ENCODE assay signal across 20 cellular contexts in genomic region chr1:206914138-206914537, GRCh38. TPM values are rescaled to one million over a fixed set of nuclear protein-coding genes. Genes with fewer than 3 reads are reported as not detected.
DNase-seq lines count a peak whose midpoint lies in the region; ATAC-seq, FAIRE-seq and TF ChIP-seq lines count a peak whose summit lies in the region.
"Had no signal": no experiment of that assay in that cellular context is flagged by ENCODE, and none has a peak within 500 bp of the region (broad histone marks: within the 10 kb centered on the region; RNA-seq: fewer than 3 reads in every experiment).

No MANE protein-coding gene starts in this region.

- H2AFZ ChIP-seq in GM12878 (ENCODE audit: control insufficient read depth, low read depth, low read length), result no peak overlapping the region

- H4K20me1 ChIP-seq in GM12878 (ENCODE audit: control insufficient read depth, insufficient read depth), result peaks cover 7% of the 10 kb centered on the region

- H3K36me3 ChIP-seq in CD8-positive, alpha-beta T cell (ENCODE audit: insufficient read depth, low read length), result peaks cover 54% of the 10 kb centered on the region
- H3K36me3 ChIP-seq in GM12878 (ENCODE audit: control insufficient read depth in 2 of 2, insufficient read depth in 2 of 2, low read length in 1 of 2), result peaks cover 13 to 30% of the 10 kb centered on the region in 2 experiments
- no peaks in the 10 kb centered on the region for H3K36me3 ChIP-seq in lower lobe of right lung

- H3K27ac Mint-ChIP-seq in activated naive CD4-positive, alpha-beta T cell treated with anti-CD3 and anti-CD28 coated beads, Interleukin-2, amount 50 U/mL, for 24 hours, result peak overlapping the region; percentile 96
- no peak overlapping the region for H3K27ac Mint-ChIP-seq in activated naive CD4-positive, alpha-beta T cell treated with anti-CD3 and anti-CD28 coated beads for 36 hours
- H3K27ac Mint-ChIP-seq in CD8-positive, alpha-beta T cell, result peak overlapping the region; percentile 97
- H3K27ac Mint-ChIP-seq in stimulated activated effector memory CD8-positive, alpha-beta T cell treated with anti-CD3 and anti-CD28 coated beads, Interleukin-12 subunit alpha, Interleukin-12 subunit beta, amount 100 ng/mL, for 72 hours, result peak overlapping the region; percentile 80

- H3K4me1 Mint-ChIP-seq in activated naive CD4-positive, alpha-beta T cell treated with anti-CD3 and anti-CD28 coated beads, Interleukin-2, amount 50 U/mL, for 24 hours, result peaks cover 86% of the 10 kb centered on the region
- peaks cover 78% of the 10 kb centered on the region for H3K4me1 Mint-ChIP-seq in activated naive CD4-positive, alpha-beta T cell treated with anti-CD3 and anti-CD28 coated beads for 36 hours (ENCODE audit: low read depth)
- H3K4me1 Mint-ChIP-seq in CD8-positive, alpha-beta T cell (ENCODE audit: low read depth), result peaks cover 88% of the 10 kb centered on the region
- H3K4me1 Mint-ChIP-seq in stimulated activated effector memory CD8-positive, alpha-beta T cell treated with anti-CD3 and anti-CD28 coated beads, Interleukin-12 subunit alpha, Interleukin-12 subunit beta, amount 100 ng/mL, for 72 hours, result peaks cover 82% of the 10 kb centered on the region

- H3K9me3 Mint-ChIP-seq in activated naive CD4-positive, alpha-beta T cell treated with anti-CD3 and anti-CD28 coated beads, Interleukin-2, amount 50 U/mL, for 24 hours, result no peaks in the 10 kb centered on the region
- no peaks in the 10 kb centered on the region for H3K9me3 Mint-ChIP-seq in activated naive CD4-positive, alpha-beta T cell treated with anti-CD3 and anti-CD28 coated beads for 36 hours
- H3K9me3 Mint-ChIP-seq in CD8-positive, alpha-beta T cell, result no peaks in the 10 kb centered on the region
- no peaks in the 10 kb centered on the region for H3K9me3 Mint-ChIP-seq in stimulated activated effector memory CD8-positive, alpha-beta T cell treated with anti-CD3 and anti-CD28 coated beads, Interleukin-12 subunit alpha, Interleukin-12 subunit beta, amount 100 ng/mL, for 72 hours

- BruUV-seq in GM12878 (replicated peaks; lab: Mats Ljungman, UMichigan), result no TSS peak

- H3K79me2 ChIP-seq in GM12878 (ENCODE audit: control insufficient read depth, insufficient read depth, low read length), result peaks cover 60% of the 10 kb centered on the region

- H3K4me3 Mint-ChIP-seq in activated naive CD4-positive, alpha-beta T cell treated with anti-CD3 and anti-CD28 coated beads, Interleukin-2, amount 50 U/mL, for 24 hours, result peak overlapping the region; percentile 60
- no peak overlapping the region for H3K4me3 Mint-ChIP-seq in activated naive CD4-positive, alpha-beta T cell treated with anti-CD3 and anti-CD28 coated beads for 36 hours
- H3K4me3 Mint-ChIP-seq in CD8-positive, alpha-beta T cell, result peak overlapping the region; percentile 63
- no peak overlapping the region for H3K4me3 Mint-ChIP-seq in stimulated activated effector memory CD8-positive, alpha-beta T cell treated with anti-CD3 and anti-CD28 coated beads, Interleukin-12 subunit alpha, Interleukin-12 subunit beta, amount 100 ng/mL, for 72 hours

- H3K4me3 ChIP-seq in CD8-positive, alpha-beta T cell (ENCODE audit: low read depth, low read length), result no peak overlapping the region
- H3K4me3 ChIP-seq in GM12878 (no peak overlapping the region), lower lobe of right lung (no peak overlapping the region)

- no peaks in the 10 kb centered on the region for H3K27me3 ChIP-seq in CD8-positive, alpha-beta T cell (ENCODE audit: insufficient read depth, low read length)
- H3K27me3 ChIP-seq in GM12878 (replicated peaks in 1 of 2; ENCODE audit: control insufficient read depth in 2 of 2, insufficient read depth in 2 of 2, low read length in 1 of 2), result no peaks in the 10 kb centered on the region
- H3K27me3 ChIP-seq in lower lobe of right lung (ENCODE audit: low read depth), result no peaks in the 10 kb centered on the region

- TF ChIP-seq CTCF in CD8-positive, alpha-beta T cell (IDR thresholded peaks at IDR 0.05), result no peak
- no peak for TF ChIP-seq CTCF in GM12878 (IDR thresholded peaks at IDR 0.05 in 2 of 3, conservative IDR thresholded peaks at IDR 0.05 in 1 of 3; ENCODE audit: control insufficient read depth in 2 of 3, extremely low read depth in 1 of 3, insufficient read depth in 1 of 3, low read depth in 3 of 3, low read length in 3 of 3)
- no peak for TF ChIP-seq CTCF in lower lobe of right lung (IDR thresholded peaks at IDR 0.05)

- RAD21 ChIA-PET in GM12878 (lab: Charles Lee; ENCODE audit: unreplicated experiment), result interaction anchor here (1.0 to 12.9 kb wide), 7 partner anchors 17 to 195 kb away, joined by 3 to 371 read pairs (median 52); no protein-coding TSS in a partner anchor

- no peak overlapping the region for H3K27ac ChIP-seq in CD8-positive, alpha-beta T cell (ENCODE audit: low read depth, low read length)
- H3K27ac ChIP-seq in GM12878 (ENCODE audit: control insufficient read depth, insufficient read depth) (no peak overlapping the region), lower lobe of right lung (no peak overlapping the region)

- FAIRE-seq in GM12878 (lab: Jason Lieb, UNC), result no peak
- FAIRE-seq: H54, HepG2 had no signal

- TF ChIP-seq POLR2A in GM12878 (IDR thresholded peaks at IDR 0.05; ENCODE audit: low read depth, low read length), result no peak

- no peak for TF ChIP-seq RAD21 in GM12878 (IDR thresholded peaks at IDR 0.05; ENCODE audit: insufficient read depth, low read depth, low read length)

- 38% methylated on average over 1 of the region's 2 CpGs for WGBS in GM12878 (ENCODE audit: insufficient coverage, insufficient replicate concordance, low lambda C conversion rate, missing lambda C conversion rate)

- in situ Hi-C loops in GM12878 (cut with MboI), result loop anchor here (5.0 kb wide), 2 partner anchors 102 to 187 kb away; no protein-coding TSS in a partner anchor

- H3K9me3 ChIP-seq in CD8-positive, alpha-beta T cell (ENCODE audit: low read length), result no peaks in the 10 kb centered on the region
- H3K9me3 ChIP-seq in GM12878 (replicated peaks; ENCODE audit: control insufficient read depth, insufficient read depth, low read length) (no peaks in the 10 kb centered on the region), lower lobe of right lung (no peaks in the 10 kb centered on the region)

- CTCF ChIA-PET in activated naive CD4-positive, alpha-beta T cell treated with anti-CD3 and anti-CD28 coated beads for 36 hours (lab: Charles Lee), result interaction anchor here (0.6 to 12.6 kb wide), 10 partner anchors 8 to 249 kb away, joined by 3 to 219 read pairs (median 54); partner anchors contain the start of genes FCMR and IL20
- CTCF ChIA-PET in CD8-positive, alpha-beta T cell (lab: Charles Lee), result interaction anchor here (1.0 to 13.1 kb wide), 11 partner anchors 8 to 187 kb away, joined by 3 to 395 read pairs (median 42); partner anchors contain the start of genes FCMR, IL10 and IL20
- CTCF ChIA-PET in GM12878 (lab: Yijun Ruan, JAX), result interaction anchor here (0.8 to 12.9 kb wide), 15 partner anchors 8 to 283 kb away, joined by 3 to 643 read pairs (median 37); partner anchors contain the start of genes DYRK3, FCAMR and FCMR

- intact Hi-C loops in activated naive CD4-positive, alpha-beta T cell treated with anti-CD3 and anti-CD28 coated beads for 36 hours (cut with micrococcal nuclease), result no loop called here
- intact Hi-C loops in CD8-positive, alpha-beta T cell (cut with DNase I, micrococcal nuclease), result loop anchor here in 1 of 2 experiments (5.0 kb wide), 1 partner anchor 307 kb away; no protein-coding TSS in a partner anchor
- intact Hi-C loops in GM12878 (cut with micrococcal nuclease; ENCODE audit: unreplicated experiment) (loop anchor here (10.0 kb wide), 1 partner anchor 409 kb away; the partner anchor contains the start of gene RASSF5), lower lobe of right lung (cut with DNase I) (loop anchor here (10.0 kb wide), 1 partner anchor 49 kb away; the partner anchor contains the start of gene IL20)

- H3K4me1 ChIP-seq in CD8-positive, alpha-beta T cell (ENCODE audit: insufficient read depth, low read length), result peaks cover 80% of the 10 kb centered on the region
- H3K4me1 ChIP-seq in GM12878 (ENCODE audit: control insufficient read depth, insufficient read depth, low read length) (peaks cover 42% of the 10 kb centered on the region), lower lobe of right lung (peaks cover 17% of the 10 kb centered on the region)

- TF ChIP-seq EP300 in GM12878 (IDR thresholded peaks at IDR 0.05; ENCODE audit: borderline replicate concordance in 1 of 2, control insufficient read depth in 1 of 2, low read depth in 2 of 2, low read length in 2 of 2), result no peak

- SMC1A ChIA-PET in GM12878 (lab: Charles Lee; ENCODE audit: uncharacterized antibody, unreplicated experiment), result interaction anchor here (1.6 to 12.6 kb wide), 5 partner anchors 11 to 178 kb away, joined by 4 to 431 read pairs (median 36); partner anchors contain the start of gene FCAMR

- H3K4me2 ChIP-seq in GM12878 (ENCODE audit: control insufficient read depth, insufficient read depth), result peak overlapping the region; percentile 4; the same call in 1 of the 2 replicates

- peaks cover 12% of the 10 kb centered on the region for H3K36me3 Mint-ChIP-seq in activated naive CD4-positive, alpha-beta T cell treated with anti-CD3 and anti-CD28 coated beads, Interleukin-2, amount 50 U/mL, for 24 hours
- peaks cover 23% of the 10 kb centered on the region for H3K36me3 Mint-ChIP-seq in activated naive CD4-positive, alpha-beta T cell treated with anti-CD3 and anti-CD28 coated beads for 36 hours (ENCODE audit: low read depth)
- H3K36me3 Mint-ChIP-seq in CD8-positive, alpha-beta T cell, result peaks cover 88% of the 10 kb centered on the region
- H3K36me3 Mint-ChIP-seq in stimulated activated effector memory CD8-positive, alpha-beta T cell treated with anti-CD3 and anti-CD28 coated beads, Interleukin-12 subunit alpha, Interleukin-12 subunit beta, amount 100 ng/mL, for 72 hours, result peaks cover 60% of the 10 kb centered on the region

- no peaks in the 10 kb centered on the region for H3K27me3 Mint-ChIP-seq in activated naive CD4-positive, alpha-beta T cell treated with anti-CD3 and anti-CD28 coated beads, Interleukin-2, amount 50 U/mL, for 24 hours
- H3K27me3 Mint-ChIP-seq in activated naive CD4-positive, alpha-beta T cell treated with anti-CD3 and anti-CD28 coated beads for 36 hours (ENCODE audit: low read depth), result no peaks in the 10 kb centered on the region
- no peaks in the 10 kb centered on the region for H3K27me3 Mint-ChIP-seq in CD8-positive, alpha-beta T cell (ENCODE audit: low read depth)

- no peak overlapping the region for H3K9ac ChIP-seq in GM12878 (ENCODE audit: control insufficient read depth, insufficient read depth, low read length)

- POLR2A ChIA-PET in CD8-positive, alpha-beta T cell (lab: Charles Lee), result interaction anchor here (3.6 to 13.0 kb wide), 3 partner anchors 8 to 15 kb away, joined by 68 to 312 read pairs (median 123); partner anchors contain the start of gene FCMR
- POLR2A ChIA-PET in GM12878 (lab: Charles Lee), result interaction anchor here (0.6 to 12.2 kb wide), 3 partner anchors 17 to 68 kb away, joined by 3 to 222 read pairs (median 7); no protein-coding TSS in a partner anchor

- no peak for DNase-seq in activated naive CD4-positive, alpha-beta T cell treated with anti-CD3 and anti-CD28 coated beads for 36 hours
- DNase-seq in CD8-positive, alpha-beta T cell, result no peak
- DNase-seq in GM12878 (ENCODE audit: low read depth, low spot score) (no peak), dedifferentiated amniotic fluid mesenchymal stem cell (ENCODE audit: extremely low spot score) (no peak), lower lobe of right lung (no peak)
- no peak for DNase-seq in stimulated activated effector memory CD8-positive, alpha-beta T cell treated with anti-CD3 and anti-CD28 coated beads, Interleukin-12 subunit alpha, Interleukin-12 subunit beta, amount 100 ng/mL, for 72 hours (ENCODE audit: low spot score in 2 of 2)
- DNase-seq: ACHN, AML-193, NCI-H1048, NCI-H1436 treated with DMSO at 0.1 percent for 48 hours, NCI-H2029 treated with DMSO at 0.1 percent for 48 hours, NCI-H2171 treated with DMSO at 0.1 percent for 48 hours, NCI-H446 treated with DMSO at 0.1 percent for 48 hours, RPMI8226, SIG-M5 had no signal

- no peak for ATAC-seq in CD8-positive, alpha-beta T cell
- ATAC-seq in GM12878, result no peak
- ATAC-seq in stimulated activated effector memory CD8-positive, alpha-beta T cell treated with anti-CD3 and anti-CD28 coated beads, Interleukin-12 subunit alpha, Interleukin-12 subunit beta, amount 100 ng/mL, for 72 hours, result no peak
- ATAC-seq in HG02642 (IDR thresholded peaks at IDR 0.05; ENCODE audit: poor library complexity, unreplicated experiment), result no peak
- ATAC-seq in lower lobe of right lung, result no peak
- ATAC-seq: HepG2 had no signal

RNA-seq across cellular contexts. Expression of gene FCMR, which starts 7.6 kb away (rescaled TPM):
- total RNA-seq in activated naive CD4-positive, alpha-beta T cell treated with anti-CD3 and anti-CD28 coated beads for 36 hours, result 10 to 100 TPM; 49.6 to 52.1 TPM
- 100 to 1,000 TPM; 119 to 133 TPM for total RNA-seq in CD8-positive, alpha-beta T cell
- 279 and 312 TPM in 2 replicates for total RNA-seq in GM12878 (2013; cell fraction: nucleolus; rRNA removed)
- total RNA-seq in GM12878 (2014; rRNA removed) (112 and 125 TPM in 2 replicates), GM12878 (2014; rRNA removed; fragmentation: Illumina TruSeq; extraction: Trizol) (95.3 and 97.0 TPM in 2 replicates), GM12878 (2021) (191 and 207 TPM in 2 replicates), lower lobe of right lung (6.8 TPM)
- polyA plus RNA-seq in GM12878 (2011; ENCODE audit: low read depth), result 172 TPM
- polyA plus RNA-seq in GM12878 (2011; rRNA removed) (110 and 200 TPM in 2 replicates), GM12878 (2014; fragmentation: Illumina TruSeq; extraction: Trizol) (245 and 297 TPM in 2 replicates), GM12878 (2014; fragmentation: Nextera tagmentation; extraction: Ambion mirVana) (10 to 100 TPM; 79.7 to 81.7 TPM), GM12878 (2014; rRNA removed) (155 and 157 TPM in 2 replicates), GM12878 (2016; fragmentation: Nextera tagmentation; extraction: Ambion mirVana) (100 to 1,000 TPM; 107 to 120 TPM)
- polyA plus RNA-seq in GM12878 (2011; cell fraction: cytosol; rRNA removed), result 276 and 324 TPM in 2 replicates
- polyA plus RNA-seq in GM12878 (2011; cell fraction: nucleus; rRNA removed), result 227 and 311 TPM in 2 replicates
- 247 and 253 TPM in 2 replicates for polyA plus RNA-seq in GM12878 (2012)
- polyA minus RNA-seq in GM12878 (2011; rRNA and poly(A)+ RNA removed), result 217 and 266 TPM in 2 replicates
- 72.0 and 80.5 TPM in 2 replicates for polyA minus RNA-seq in GM12878 (2011; cell fraction: cytosol; rRNA and poly(A)+ RNA removed)
- polyA minus RNA-seq in GM12878 (2011; cell fraction: nucleus; rRNA and poly(A)+ RNA removed), result 80.6 and 107 TPM in 2 replicates
- total RNA-seq: HepG2 had no signal
- polyA plus RNA-seq: HepG2 had no signal

RNA-seq across cellular contexts. Expression of gene IL24, which starts 16.9 kb away (rescaled TPM):
- total RNA-seq in activated naive CD4-positive, alpha-beta T cell treated with anti-CD3 and anti-CD28 coated beads for 36 hours, result 10 to 100 TPM; 44.0 to 46.7 TPM
- total RNA-seq in CD8-positive, alpha-beta T cell, result not detected
- total RNA-seq in GM12878 (2013; cell fraction: nucleolus; rRNA removed), result 0.29 TPM in 1 of 2 replicates, not detected in the other
- 0.11 TPM in 2 replicates for total RNA-seq in GM12878 (2014; rRNA removed)
- total RNA-seq in GM12878 (2014; rRNA removed; fragmentation: Illumina TruSeq; extraction: Trizol), result 0.22 TPM in 1 of 2 replicates, not detected in the other
- 0.16 TPM in 1 of 2 replicates, not detected in the other for total RNA-seq in GM12878 (2021)
- polyA plus RNA-seq in GM12878 (2011; ENCODE audit: low read depth), result 14.3 TPM
- polyA plus RNA-seq in GM12878 (2011; rRNA removed), result 0.05 and 0.19 TPM in 2 replicates
- polyA plus RNA-seq in GM12878 (2011; cell fraction: cytosol; rRNA removed), result 0.03 TPM in 1 of 2 replicates, not detected in the other
- polyA plus RNA-seq in GM12878 (2011; cell fraction: nucleus; rRNA removed), result not detected in 2 replicates
- 28.2 and 39.9 TPM in 2 replicates for polyA plus RNA-seq in GM12878 (2012)
- 0.21 and 0.41 TPM in 2 replicates for polyA plus RNA-seq in GM12878 (2014; fragmentation: Illumina TruSeq; extraction: Trizol)
- 10 to 100 TPM; 19.0 to 19.8 TPM for polyA plus RNA-seq in GM12878 (2014; fragmentation: Nextera tagmentation; extraction: Ambion mirVana)
- 0.13 and 0.35 TPM in 2 replicates for polyA plus RNA-seq in GM12878 (2014; rRNA removed)
- 1 to 10 TPM; 5.1 to 6.4 TPM for polyA plus RNA-seq in GM12878 (2016; fragmentation: Nextera tagmentation; extraction: Ambion mirVana)
- not detected in 2 replicates for polyA minus RNA-seq in GM12878 (2011; rRNA and poly(A)+ RNA removed)
- not detected in 2 replicates for polyA minus RNA-seq in GM12878 (2011; cell fraction: cytosol; rRNA and poly(A)+ RNA removed)
- polyA minus RNA-seq in GM12878 (2011; cell fraction: nucleus; rRNA and poly(A)+ RNA removed), result not detected in 2 replicates
- total RNA-seq in lower lobe of right lung, result not detected
- total RNA-seq: HepG2 had no signal
- polyA plus RNA-seq: HepG2 had no signal

RNA-seq across cellular contexts. Expression of gene PIGR, which starts 32.1 kb away (rescaled TPM):
- under 1 TPM in 1 of 2 experiments, not detected in 1; 0.10 TPM for total RNA-seq in activated naive CD4-positive, alpha-beta T cell treated with anti-CD3 and anti-CD28 coated beads for 36 hours
- total RNA-seq in CD8-positive, alpha-beta T cell, result not detected
- total RNA-seq in GM12878 (2013; cell fraction: nucleolus; rRNA removed), result 0.59 and 0.61 TPM in 2 replicates
- 1.6 and 1.8 TPM in 2 replicates for total RNA-seq in GM12878 (2014; rRNA removed)
- 7.6 and 7.9 TPM in 2 replicates for total RNA-seq in GM12878 (2014; rRNA removed; fragmentation: Illumina TruSeq; extraction: Trizol)
- 4.7 and 5.0 TPM in 2 replicates for total RNA-seq in GM12878 (2021)
- polyA plus RNA-seq in GM12878 (2011; ENCODE audit: low read depth), result 1.3 TPM
- polyA plus RNA-seq in GM12878 (2011; rRNA removed), result 1.7 and 1.8 TPM in 2 replicates
- polyA plus RNA-seq in GM12878 (2011; cell fraction: cytosol; rRNA removed), result 0.92 and 0.93 TPM in 2 replicates
- polyA plus RNA-seq in GM12878 (2011; cell fraction: nucleus; rRNA removed), result 1.0 TPM in 2 replicates
- 2.4 and 5.4 TPM in 2 replicates for polyA plus RNA-seq in GM12878 (2012)
- 4.1 and 14.3 TPM in 2 replicates for polyA plus RNA-seq in GM12878 (2014; fragmentation: Illumina TruSeq; extraction: Trizol)
- polyA plus RNA-seq in GM12878 (2014; fragmentation: Nextera tagmentation; extraction: Ambion mirVana), result 1 to 10 TPM; 1.1 to 2.0 TPM
- 1.7 and 2.4 TPM in 2 replicates for polyA plus RNA-seq in GM12878 (2014; rRNA removed)
- polyA plus RNA-seq in GM12878 (2016; fragmentation: Nextera tagmentation; extraction: Ambion mirVana), result 1 to 10 TPM in 1 of 2 experiments, under 1 TPM in 1; 0.96 to 1.2 TPM
- 3.9 and 4.7 TPM in 2 replicates for polyA minus RNA-seq in GM12878 (2011; rRNA and poly(A)+ RNA removed)
- polyA minus RNA-seq in GM12878 (2011; cell fraction: cytosol; rRNA and poly(A)+ RNA removed), result 1.9 and 3.5 TPM in 2 replicates
- 4.5 and 5.0 TPM in 2 replicates for polyA minus RNA-seq in GM12878 (2011; cell fraction: nucleus; rRNA and poly(A)+ RNA removed)
- 813 TPM for total RNA-seq in lower lobe of right lung
- total RNA-seq: HepG2, MCF 10A had no signal
- polyA plus RNA-seq: HepG2 had no signal

RNA-seq across cellular contexts. Expression of gene IL20, which starts 48.7 kb away (rescaled TPM):
- total RNA-seq in activated naive CD4-positive, alpha-beta T cell treated with anti-CD3 and anti-CD28 coated beads for 36 hours, result under 1 TPM in 1 of 2 experiments, not detected in 1; 0.31 TPM
- total RNA-seq in CD8-positive, alpha-beta T cell, result not detected
- total RNA-seq in GM12878 (2013; cell fraction: nucleolus; rRNA removed), result not detected in 2 replicates
- total RNA-seq in GM12878 (2014; rRNA removed), result 0.11 TPM in 1 of 2 replicates, not detected in the other
- total RNA-seq in GM12878 (2014; rRNA removed; fragmentation: Illumina TruSeq; extraction: Trizol), result 0.13 TPM in 1 of 2 replicates, not detected in the other
- total RNA-seq in GM12878 (2021), result not detected in 2 replicates
- polyA plus RNA-seq in GM12878 (2011; ENCODE audit: low read depth), result not detected
- polyA plus RNA-seq in GM12878 (2011; rRNA removed), result not detected in 2 replicates
- not detected in 2 replicates for polyA plus RNA-seq in GM12878 (2011; cell fraction: cytosol; rRNA removed)
- not detected in 2 replicates for polyA plus RNA-seq in GM12878 (2011; cell fraction: nucleus; rRNA removed)
- polyA plus RNA-seq in GM12878 (2012), result not detected in 2 replicates
- not detected in 2 replicates for polyA plus RNA-seq in GM12878 (2014; fragmentation: Illumina TruSeq; extraction: Trizol)
- polyA plus RNA-seq in GM12878 (2014; fragmentation: Nextera tagmentation; extraction: Ambion mirVana), result under 1 TPM in 1 of 2 experiments, not detected in 1; 0.08 TPM
- polyA plus RNA-seq in GM12878 (2014; rRNA removed), result not detected in 2 replicates
- not detected for polyA plus RNA-seq in GM12878 (2016; fragmentation: Nextera tagmentation; extraction: Ambion mirVana)
- not detected in 2 replicates for polyA minus RNA-seq in GM12878 (2011; rRNA and poly(A)+ RNA removed)
- polyA minus RNA-seq in GM12878 (2011; cell fraction: cytosol; rRNA and poly(A)+ RNA removed), result not detected in 2 replicates
- not detected in 2 replicates for polyA minus RNA-seq in GM12878 (2011; cell fraction: nucleus; rRNA and poly(A)+ RNA removed)
- total RNA-seq in lower lobe of right lung, result not detected
- total RNA-seq: HepG2, MCF 10A had no signal

RNA-seq across cellular contexts. Expression of gene FCAMR, which starts 56.1 kb away (rescaled TPM):
- not detected for total RNA-seq in activated naive CD4-positive, alpha-beta T cell treated with anti-CD3 and anti-CD28 coated beads for 36 hours
- total RNA-seq in CD8-positive, alpha-beta T cell, result not detected
- total RNA-seq in GM12878 (2013; cell fraction: nucleolus; rRNA removed), result 0.24 TPM in 1 of 2 replicates, not detected in the other
- total RNA-seq in GM12878 (2014; rRNA removed) (0.06 and 0.16 TPM in 2 replicates), GM12878 (2014; rRNA removed; fragmentation: Illumina TruSeq; extraction: Trizol) (0.04 and 0.14 TPM in 2 replicates), GM12878 (2021) (not detected in 2 replicates), lower lobe of right lung (not detected)
- not detected for polyA plus RNA-seq in GM12878 (2011; ENCODE audit: low read depth)
- polyA plus RNA-seq in GM12878 (2011; rRNA removed) (0.08 TPM in 1 of 2 replicates, not detected in the other), GM12878 (2014; fragmentation: Illumina TruSeq; extraction: Trizol) (0.04 and 0.11 TPM in 2 replicates), GM12878 (2014; fragmentation: Nextera tagmentation; extraction: Ambion mirVana) (under 1 TPM in 1 of 2 experiments, not detected in 1; 0.05 TPM), GM12878 (2014; rRNA removed) (0.15 and 0.16 TPM in 2 replicates), GM12878 (2016; fragmentation: Nextera tagmentation; extraction: Ambion mirVana) (under 1 TPM in 1 of 2 experiments, not detected in 1; 0.14 TPM)
- polyA plus RNA-seq in GM12878 (2011; cell fraction: cytosol; rRNA removed), result 0.08 and 0.12 TPM in 2 replicates
- polyA plus RNA-seq in GM12878 (2011; cell fraction: nucleus; rRNA removed), result 0.13 TPM in 1 of 2 replicates, not detected in the other
- 0.09 TPM in 1 of 2 replicates, not detected in the other for polyA plus RNA-seq in GM12878 (2012)
- 0.10 and 0.22 TPM in 2 replicates for polyA minus RNA-seq in GM12878 (2011; rRNA and poly(A)+ RNA removed)
- polyA minus RNA-seq in GM12878 (2011; cell fraction: cytosol; rRNA and poly(A)+ RNA removed), result not detected in 2 replicates
- 0.19 and 0.24 TPM in 2 replicates for polyA minus RNA-seq in GM12878 (2011; cell fraction: nucleus; rRNA and poly(A)+ RNA removed)
- total RNA-seq: HepG2, MCF 10A had no signal
- polyA plus RNA-seq: HepG2 had no signal

Comparison
In these comparisons a context has a peak if more than half of its experiments do, and no peak if none do; other contexts are left out.
1. H3K4me3 Mint-ChIP-seq: peak in activated naive CD4-positive, alpha-beta T cell treated with anti-CD3 and anti-CD28 coated beads, Interleukin-2, amount 50 U/mL, for 24 hours (single experiment) and CD8-positive, alpha-beta T cell (single experiment); none in activated naive CD4-positive, alpha-beta T cell treated with anti-CD3 and anti-CD28 coated beads for 36 hours (single experiment) and stimulated activated effector memory CD8-positive, alpha-beta T cell treated with anti-CD3 and anti-CD28 coated beads, Interleukin-12 subunit alpha, Interleukin-12 subunit beta, amount 100 ng/mL, for 72 hours (single experiment).
2. RNA of gene IL24, which starts 16.9 kb away (total RNA-seq): 44.0 to 46.7 TPM in activated naive CD4-positive, alpha-beta T cell treated with anti-CD3 and anti-CD28 coated beads for 36 hours; 0.11 to 0.29 TPM in GM12878, not detected in CD8-positive, alpha-beta T cell and not detected in lower lobe of right lung (single experiment); every median in the first group is over 10 times any median in the second.
3. RNA of gene PIGR, which starts 32.1 kb away (total RNA-seq): 813 TPM in lower lobe of right lung (single experiment); 0.59 to 7.9 TPM in GM12878, not detected in CD8-positive, alpha-beta T cell and 0.10 TPM in activated naive CD4-positive, alpha-beta T cell treated with anti-CD3 and anti-CD28 coated beads for 36 hours; every median in the first group is over 10 times any median in the second.